8 cellular contexts compared by ENCODE assay signal in the genomic region with DNA sequence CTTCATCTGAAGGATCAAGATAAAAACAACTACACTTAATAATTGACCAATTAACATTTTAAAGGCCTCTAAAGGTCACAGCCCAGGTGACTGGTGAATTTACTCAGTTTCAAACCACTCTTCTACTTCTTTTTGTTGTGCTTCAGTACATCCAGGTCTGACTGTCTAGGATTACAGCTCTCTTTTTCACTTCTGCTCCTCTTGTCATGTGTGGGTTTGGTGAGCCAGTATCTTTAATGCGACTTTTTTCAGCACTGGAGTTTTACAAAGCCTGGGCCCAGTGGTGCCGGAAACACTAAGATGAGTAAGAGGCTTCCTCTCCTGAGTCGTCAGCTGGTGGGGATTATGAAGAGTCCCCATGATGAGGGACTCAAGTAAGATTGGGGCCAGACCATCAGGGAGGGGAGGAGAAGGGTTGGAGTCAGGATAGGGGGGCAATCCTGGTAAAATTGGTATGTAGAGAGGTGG.
A peak's percentile ranks its signal among the peaks of the same experiment; 100 is the strongest.
DNase-seq lines count a peak whose midpoint lies in the region; ATAC-seq lines count a peak whose summit lies in the region.

No MANE protein-coding gene starts in this region.

- no peaks in the 10 kb centered on the region for H3K9me3 ChIP-seq in mucosa of rectum (ENCODE audit: control insufficient read depth in 2 of 2, low read length in 2 of 2)

- no peaks in the 10 kb centered on the region for H3K27me3 ChIP-seq in mucosa of rectum (ENCODE audit: control insufficient read depth in 2 of 2, insufficient read depth in 2 of 2, low read length in 2 of 2)

- peak; percentile 97 for ATAC-seq in HG03066 (IDR thresholded peaks at IDR 0.05; ENCODE audit: low read depth, unreplicated experiment)

- H3K27ac ChIP-seq in mucosa of rectum (ENCODE audit: low read depth in 2 of 2, low read length in 2 of 2): peak overlapping the region; percentile 47 to 64

- H3K9ac ChIP-seq in mucosa of rectum (ENCODE audit: low read depth in 1 of 2, low read length in 2 of 2): no peak overlapping the region

- no peak overlapping the region for H3K4me3 ChIP-seq in mucosa of rectum (ENCODE audit: low read length in 2 of 2)

- H3K4me1 ChIP-seq in mucosa of rectum (ENCODE audit: control insufficient read depth in 2 of 2, insufficient read depth in 2 of 2, low read length in 2 of 2): peaks cover 19 to 29% of the 10 kb centered on the region in 2 donors

- peaks cover 6 to 7% of the 10 kb centered on the region in 2 donors for H3K36me3 ChIP-seq in mucosa of rectum (ENCODE audit: control insufficient read depth in 2 of 2, insufficient read depth in 2 of 2, low read length in 2 of 2)

- DNase-seq in GM19240 (ENCODE audit: insufficient read length, low spot score): peak; percentile 84
- DNase-seq in activated CD4-positive, alpha-beta T cell treated with anti-CD3 and anti-CD28 coated beads, Interleukin-2, amount 50 U/mL, for 4 hours: peak; percentile 58 to 61
- DNase-seq in NCI-H1092 (lab: John Stamatoyannopoulos, UW): no peak
- no peak for DNase-seq in NCI-H1105 (lab: John Stamatoyannopoulos, UW)
- no peak for DNase-seq in NCI-H2107 (lab: John Stamatoyannopoulos, UW)
- DNase-seq in globus pallidus (ENCODE audit: low spot score): no peak

Comparison
In these comparisons a context has a peak if more than half of its experiments do, and no peak if none do; other contexts are left out.
1. DNase-seq: peak in GM19240 (single experiment) and activated CD4-positive, alpha-beta T cell treated with anti-CD3 and anti-CD28 coated beads, Interleukin-2, amount 50 U/mL, for 4 hours (2 of 2); none in NCI-H1092 (single experiment), NCI-H1105 (single experiment), NCI-H2107 (single experiment) and globus pallidus (single experiment).